ENCODE assay signal across 8 cellular contexts in the genomic region with DNA sequence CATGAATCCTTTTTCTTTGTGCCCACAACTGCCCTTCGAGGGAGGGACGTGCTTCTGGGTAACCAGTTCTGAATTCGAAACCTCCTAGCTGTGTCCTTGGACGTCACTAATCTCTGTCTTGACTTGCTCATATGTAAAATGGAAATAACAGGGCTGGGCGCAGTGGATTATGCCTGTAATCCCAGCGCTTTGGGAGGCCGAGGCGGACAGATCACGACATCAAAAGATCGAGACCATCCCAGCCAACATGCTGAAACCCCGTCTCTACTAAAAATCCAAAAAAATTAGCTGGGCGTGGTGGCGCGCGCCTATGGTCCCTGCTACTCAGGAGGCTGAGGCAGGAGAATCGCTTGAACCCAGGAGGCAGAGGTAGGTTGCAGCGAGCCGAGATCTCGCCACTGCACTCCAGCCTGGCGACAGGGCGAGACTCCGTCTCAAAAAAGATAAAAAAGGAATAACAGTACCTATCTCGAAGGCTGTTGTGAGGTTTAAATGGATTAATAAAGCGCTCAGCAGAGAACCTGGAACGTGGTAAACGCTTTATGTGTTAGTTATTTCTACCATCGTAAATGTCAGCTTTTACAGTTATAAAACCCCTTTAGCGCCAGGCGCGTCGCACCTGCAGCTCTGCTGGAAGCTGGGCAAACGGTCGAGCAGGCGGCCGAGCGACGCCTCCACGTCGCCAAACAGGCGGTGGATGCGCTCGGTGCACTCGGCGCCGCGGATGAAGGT. TPM values are rescaled to one million over a fixed set of nuclear protein-coding genes. Genes with fewer than 3 reads are reported as not detected.
DNase-seq lines count a peak whose midpoint lies in the region; ATAC-seq and TF ChIP-seq lines count a peak whose summit lies in the region.

No MANE protein-coding gene starts in this region.

- H2BK5ac ChIP-seq in mesenchymal stem cell (ENCODE audit: low read depth, low read length, poor library complexity, severe bottlenecking): no peak overlapping the region

- H4K8ac ChIP-seq in mesenchymal stem cell (ENCODE audit: low read length): peak overlapping the region; percentile 83

- H3K14ac ChIP-seq in mesenchymal stem cell (ENCODE audit: low read length in 2 of 2): peak overlapping the region in 1 of 2 experiments; percentile 92

- H3K4me1 Mint-ChIP-seq in activated CD8-positive, alpha-beta memory T cell treated with anti-CD3 and anti-CD28 coated beads, Interleukin-2, amount 10 ng/mL, durations not matched to agents 7 days and 5 days: peaks cover 46% of the 10 kb centered on the region
- H3K4me1 Mint-ChIP-seq in MCF 10A (ENCODE audit: insufficient read depth, unreplicated experiment): peaks cover 5% of the 10 kb centered on the region

- no peak for TF ChIP-seq EP300 in tibial nerve (IDR thresholded peaks at IDR 0.05)

- peak overlapping the region; percentile 80 for H4K91ac ChIP-seq in mesenchymal stem cell (ENCODE audit: low read length)

- H3K4me2 ChIP-seq in mesenchymal stem cell (ENCODE audit: low read length, poor library complexity, severe bottlenecking): peak overlapping the region; percentile 81

- H3K4me3 ChIP-seq in mesenchymal stem cell (ENCODE audit: insufficient read depth in 1 of 2, low read depth in 1 of 2, low read length in 2 of 2) (peak overlapping the region; percentile 90 to 99), tibial nerve (peak overlapping the region; percentile 66 to 100 (median 84))

- H3K27me3 ChIP-seq in mesenchymal stem cell (ENCODE audit: control insufficient read depth in 1 of 2, insufficient read depth in 1 of 2, low read length in 2 of 2): no peaks in the 10 kb centered on the region
- no peaks in the 10 kb centered on the region for H3K27me3 ChIP-seq in tibial nerve

- TF ChIP-seq CTCF in MCF 10A (IDR thresholded peaks at IDR 0.05; ENCODE audit: unreplicated experiment): no peak
- TF ChIP-seq CTCF in tibial nerve (IDR thresholded peaks at IDR 0.05): no peak

- intact Hi-C loops in MCF 10A (cut with micrococcal nuclease): loop anchor here (1.0 to 5.0 kb wide), 2 partner anchors 8 to 259 kb away; a partner anchor contains a TSS

- peaks cover 25% of the 10 kb centered on the region for H3K79me1 ChIP-seq in mesenchymal stem cell (replicated peaks; ENCODE audit: low read length, poor library complexity, severe bottlenecking)

- TF ChIP-seq POLR2A in tibial nerve (IDR thresholded peaks at IDR 0.05): no peak

- H3K4me3 Mint-ChIP-seq in activated CD8-positive, alpha-beta memory T cell treated with anti-CD3 and anti-CD28 coated beads, Interleukin-2, amount 10 ng/mL, durations not matched to agents 7 days and 5 days: peak overlapping the region; percentile 94
- H3K4me3 Mint-ChIP-seq in MCF 10A (ENCODE audit: unreplicated experiment): peak overlapping the region; percentile 88

- no peaks in the 10 kb centered on the region for H3K9me3 ChIP-seq in mesenchymal stem cell (ENCODE audit: control insufficient read depth, low read length)
- no peaks in the 10 kb centered on the region for H3K9me3 ChIP-seq in tibial nerve

- no peak overlapping the region for H2BK12ac ChIP-seq in mesenchymal stem cell (ENCODE audit: low read length in 2 of 2)

- H3K36me3 ChIP-seq in mesenchymal stem cell (ENCODE audit: control insufficient read depth in 1 of 2, insufficient read depth in 2 of 2, low read depth in 1 of 2, low read length in 2 of 2): peaks cover 31 to 55% of the 10 kb centered on the region in 2 experiments
- H3K36me3 ChIP-seq in tibial nerve: peaks cover 0 to 52% (median 6%) of the 10 kb centered on the region in 3 donors

- H3K4me1 ChIP-seq in mesenchymal stem cell (ENCODE audit: control insufficient read depth, insufficient read depth, low read depth, low read length) (peaks cover 15% of the 10 kb centered on the region), tibial nerve (peaks cover 0 to 58% (median 23%) of the 10 kb centered on the region in 4 donors)

- H2BK15ac ChIP-seq in mesenchymal stem cell (ENCODE audit: low read depth, poor library complexity, severe bottlenecking): peak overlapping the region; percentile 78

- H3K9ac ChIP-seq in mesenchymal stem cell (ENCODE audit: low read length): peak overlapping the region; percentile 99

- 35% methylated on average over 39 of the region's 46 CpGs for WGBS in mesenchymal stem cell
- WGBS in tibial nerve, 2 donors: 18 to 23% methylated on average over 45 to 46 of the region's 46 CpGs

- peak overlapping the region; percentile 35 for H2AK5ac ChIP-seq in mesenchymal stem cell (ENCODE audit: low read length, severe bottlenecking)

- peaks cover 34% of the 10 kb centered on the region for H3K36me3 Mint-ChIP-seq in activated CD8-positive, alpha-beta memory T cell treated with anti-CD3 and anti-CD28 coated beads, Interleukin-2, amount 10 ng/mL, durations not matched to agents 7 days and 5 days
- peaks cover 80% of the 10 kb centered on the region for H3K36me3 Mint-ChIP-seq in MCF 10A (ENCODE audit: insufficient read depth, unreplicated experiment)

- peak overlapping the region; percentile 86 for H3K27ac Mint-ChIP-seq in activated CD8-positive, alpha-beta memory T cell treated with anti-CD3 and anti-CD28 coated beads, Interleukin-2, amount 10 ng/mL, durations not matched to agents 7 days and 5 days
- H3K27ac Mint-ChIP-seq in MCF 10A (ENCODE audit: low read depth, unreplicated experiment): peak overlapping the region; percentile 95

- CTCF ChIA-PET in activated CD8-positive, alpha-beta memory T cell treated with anti-CD3 and anti-CD28 coated beads, Interleukin-2, amount 10 ng/mL, durations not matched to agents 7 days and 5 days (lab: Charles Lee): interaction anchor here (0.7 to 5.0 kb wide), 10 partner anchors 8 to 90 kb away, joined by 3 to 40 read pairs (median 4); a partner anchor contains a TSS
- CTCF ChIA-PET in MCF 10A (lab: Yijun Ruan, JAX): interaction anchor here (0.5 to 1.3 kb wide), 8 partner anchors 10 to 1178 kb away, joined by 3 to 5 read pairs (median 3); no protein-coding TSS in a partner anchor

- no peak for DNase-seq in activated CD8-positive, alpha-beta memory T cell treated with anti-CD3 and anti-CD28 coated beads, Interleukin-2, amount 10 ng/mL, durations not matched to agents 7 days and 5 days
- no peak for DNase-seq in activated CD8-positive, alpha-beta memory T cell treated with anti-CD3 and anti-CD28 coated beads, Interleukin-2, amount 50 U/mL, for 4 hours
- no peak for DNase-seq in MCF 10A (ENCODE audit: unreplicated experiment)
- DNase-seq in mesenchymal stem cell: no peak
- no peak for DNase-seq in tibial nerve (ENCODE audit: low spot score in 2 of 2)
- no peak for DNase-seq in H4 (ENCODE audit: low spot score)
- DNase-seq in NCI-H69 (lab: John Stamatoyannopoulos, UW): no peak
- DNase-seq in NCI-H128 (lab: John Stamatoyannopoulos, UW; ENCODE audit: unreplicated experiment): no peak

- H3K27ac ChIP-seq in mesenchymal stem cell (ENCODE audit: low read length, poor library complexity, severe bottlenecking) (peak overlapping the region; percentile 46), tibial nerve (peak overlapping the region; percentile 38 to 94 (median 91))

- no peak for ATAC-seq in activated CD8-positive, alpha-beta memory T cell treated with anti-CD3 and anti-CD28 coated beads, Interleukin-2, amount 10 ng/mL, durations not matched to agents 7 days and 5 days

- peak overlapping the region in 1 of 2 experiments; percentile 29 for H3K23ac ChIP-seq in mesenchymal stem cell (ENCODE audit: low read length in 2 of 2)

- peak overlapping the region; percentile 33 for H2AFZ ChIP-seq in mesenchymal stem cell (ENCODE audit: low read depth, low read length)

- POLR2A ChIA-PET in MCF 10A (lab: Yijun Ruan, JAX): interaction anchor here (0.6 to 6.5 kb wide), 8 partner anchors 9 to 1466 kb away, joined by 3 to 114 read pairs (median 3); a partner anchor contains a TSS

- H3K4ac ChIP-seq in mesenchymal stem cell (ENCODE audit: low read depth in 1 of 2, low read length in 2 of 2): peak overlapping the region in 1 of 2 experiments; percentile 96

- no peaks in the 10 kb centered on the region for H3K9me3 Mint-ChIP-seq in activated CD8-positive, alpha-beta memory T cell treated with anti-CD3 and anti-CD28 coated beads, Interleukin-2, amount 10 ng/mL, durations not matched to agents 7 days and 5 days (ENCODE audit: low read depth)
- H3K9me3 Mint-ChIP-seq in MCF 10A (ENCODE audit: unreplicated experiment): no peaks in the 10 kb centered on the region

- no peaks in the 10 kb centered on the region for H3K27me3 Mint-ChIP-seq in activated CD8-positive, alpha-beta memory T cell treated with anti-CD3 and anti-CD28 coated beads, Interleukin-2, amount 10 ng/mL, durations not matched to agents 7 days and 5 days
- no peaks in the 10 kb centered on the region for H3K27me3 Mint-ChIP-seq in MCF 10A (ENCODE audit: insufficient read depth, unreplicated experiment)

- TSS peak; percentile 60 for BruUV-seq in MCF 10A (replicated peaks; lab: Mats Ljungman, UMichigan)

- no peak overlapping the region for H2BK120ac ChIP-seq in mesenchymal stem cell (ENCODE audit: low read depth, low read length)

- peak overlapping the region; percentile 75 to 83 for H3K18ac ChIP-seq in mesenchymal stem cell (ENCODE audit: low read depth in 1 of 2, low read length in 2 of 2)

RNA-seq across cellular contexts. Expression of a gene that starts 0.6 kb away (rescaled TPM):
- 10 to 100 TPM; 27.6 to 32.7 TPM for total RNA-seq in activated CD8-positive, alpha-beta memory T cell treated with anti-CD3 and anti-CD28 coated beads, Interleukin-2, amount 10 ng/mL, durations not matched to agents 7 days and 5 days
- total RNA-seq in MCF 10A (2022) (29.3 and 33.3 TPM in 2 replicates), tibial nerve (10 to 100 TPM; 62.2 to 77.5 (median 70.0) TPM)
- polyA plus RNA-seq in mesenchymal stem cell (2013, experiment 1 of 2): 20.3 TPM
- 20.9 TPM for polyA plus RNA-seq in mesenchymal stem cell (2013, experiment 2 of 2)
- total RNA-seq in H4 (2014; rRNA removed; shearing (Covaris generic)): 28.8 and 30.8 TPM in 2 replicates

RNA-seq across cellular contexts. Expression of a gene that starts 0.8 kb away (rescaled TPM):
- 10 to 100 TPM; 36.2 to 48.8 TPM for total RNA-seq in activated CD8-positive, alpha-beta memory T cell treated with anti-CD3 and anti-CD28 coated beads, Interleukin-2, amount 10 ng/mL, durations not matched to agents 7 days and 5 days
- total RNA-seq in MCF 10A (2022): 55.4 and 62.1 TPM in 2 replicates
- 23.7 TPM for polyA plus RNA-seq in mesenchymal stem cell (2013, experiment 1 of 2)
- 23.7 TPM for polyA plus RNA-seq in mesenchymal stem cell (2013, experiment 2 of 2)
- total RNA-seq in tibial nerve: 10 to 100 TPM in 3 of 4 donors, 1 to 10 TPM in 1; 8.2 to 17.1 (median 11.7) TPM
- total RNA-seq in H4 (2014; rRNA removed; shearing (Covaris generic)): 28.9 and 44.9 TPM in 2 replicates

RNA-seq across cellular contexts. Expression of a gene that starts 8.3 kb away (rescaled TPM):
- 10 to 100 TPM; 18.3 to 21.3 TPM for total RNA-seq in activated CD8-positive, alpha-beta memory T cell treated with anti-CD3 and anti-CD28 coated beads, Interleukin-2, amount 10 ng/mL, durations not matched to agents 7 days and 5 days
- total RNA-seq in MCF 10A (2022): 19.4 and 24.8 TPM in 2 replicates
- 7.1 TPM for polyA plus RNA-seq in mesenchymal stem cell (2013, experiment 1 of 2)
- 7.3 TPM for polyA plus RNA-seq in mesenchymal stem cell (2013, experiment 2 of 2)
- total RNA-seq in tibial nerve: 10 to 100 TPM in 3 of 4 donors, 1 to 10 TPM in 1; 6.8 to 20.7 (median 15.8) TPM
- 36.9 and 38.5 TPM in 2 replicates for total RNA-seq in H4 (2014; rRNA removed; shearing (Covaris generic))

RNA-seq across cellular contexts. Expression of a gene that starts 12.9 kb away (rescaled TPM):
- 1 to 10 TPM; 1.5 TPM for total RNA-seq in activated CD8-positive, alpha-beta memory T cell treated with anti-CD3 and anti-CD28 coated beads, Interleukin-2, amount 10 ng/mL, durations not matched to agents 7 days and 5 days
- total RNA-seq in MCF 10A (2022): 0.51 and 1.2 TPM in 2 replicates
- polyA plus RNA-seq in mesenchymal stem cell (2013, experiment 1 of 2): 0.10 TPM
- polyA plus RNA-seq in mesenchymal stem cell (2013, experiment 2 of 2): not detected
- not detected for total RNA-seq in tibial nerve
- not detected in 2 replicates for total RNA-seq in H4 (2014; rRNA removed; shearing (Covaris generic))

RNA-seq across cellular contexts. Expression of a gene that starts 27.6 kb away (rescaled TPM):
- 10 to 100 TPM; 31.5 to 38.9 TPM for total RNA-seq in activated CD8-positive, alpha-beta memory T cell treated with anti-CD3 and anti-CD28 coated beads, Interleukin-2, amount 10 ng/mL, durations not matched to agents 7 days and 5 days
- total RNA-seq in MCF 10A (2022) (34.4 and 38.6 TPM in 2 replicates), tibial nerve (10 to 100 TPM; 35.4 to 47.2 (median 43.5) TPM)
- polyA plus RNA-seq in mesenchymal stem cell (2013, experiment 1 of 2): 27.8 TPM
- polyA plus RNA-seq in mesenchymal stem cell (2013, experiment 2 of 2): 27.3 TPM
- total RNA-seq in H4 (2014; rRNA removed; shearing (Covaris generic)): 20.9 and 23.2 TPM in 2 replicates
